Comparison of ENCODE assay signal across 34 cellular contexts in the genomic region with DNA sequence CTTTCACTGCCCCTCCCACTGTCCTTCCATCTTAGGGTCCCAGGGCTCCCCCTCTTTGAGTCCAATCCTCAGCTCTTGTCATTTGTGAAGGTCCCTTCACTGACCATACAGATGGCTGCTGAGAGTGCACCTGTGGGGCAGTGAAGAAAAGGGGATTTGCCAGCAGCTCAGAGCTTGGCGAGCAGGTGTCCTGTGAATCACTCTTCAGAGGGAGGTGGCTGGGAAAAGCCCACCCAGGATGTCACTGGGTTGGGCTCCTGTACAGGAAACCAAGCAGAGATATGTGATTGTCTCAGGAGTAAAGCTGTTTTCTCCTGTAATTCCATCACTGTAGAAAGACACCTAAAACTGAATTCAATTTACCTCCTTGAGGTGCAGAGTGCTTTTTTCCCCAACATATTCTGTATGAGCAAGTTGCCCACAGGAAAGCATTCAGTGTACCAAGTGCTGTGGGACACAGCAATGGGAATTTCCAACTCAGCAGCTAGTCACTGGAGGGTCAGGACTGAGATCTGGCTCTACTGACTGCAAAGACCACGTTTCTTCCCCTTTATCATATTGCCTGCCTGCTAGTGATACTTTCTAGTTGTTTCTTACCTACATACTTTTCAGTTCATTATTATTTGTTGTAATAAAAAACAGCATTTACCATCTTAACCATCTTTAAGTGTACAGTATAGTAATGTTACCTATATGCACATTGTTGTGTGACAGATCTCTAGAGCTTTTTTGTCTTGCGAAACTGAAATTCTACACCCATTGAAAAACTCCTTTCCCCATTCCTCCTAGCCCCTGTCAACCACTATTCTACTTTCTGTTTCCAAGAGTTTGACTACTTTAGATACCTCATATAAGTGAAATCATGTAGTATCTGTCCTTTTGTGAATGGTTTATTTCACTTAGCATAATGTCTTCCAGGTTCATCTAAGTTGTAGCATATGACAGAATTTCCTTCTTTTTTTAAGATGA.
DNase-seq lines count a peak whose midpoint lies in the region; ATAC-seq, FAIRE-seq and TF ChIP-seq lines count a peak whose summit lies in the region.
"Had no signal": no experiment of that assay in that cellular context is flagged by ENCODE, and none has a peak within 500 bp of the region (broad histone marks: within the 10 kb centered on the region; RNA-seq: fewer than 3 reads in every experiment).

No MANE protein-coding gene starts in this region.

- intact Hi-C loops in heart left ventricle (cut with DNase I) (no loop called here), posterior vena cava (cut with DNase I) (no loop called here)

- peaks cover 0 to 7% (median 0%) of the 10 kb centered on the region in 12 donors for H3K4me1 ChIP-seq in heart left ventricle
- H3K4me1 ChIP-seq: Peyer's patch had no signal

- no peak overlapping the region for H3K27ac Mint-ChIP-seq in osteocyte (ENCODE audit: unreplicated experiment)
- H3K27ac Mint-ChIP-seq: activated T-helper 2 cell treated with anti-CD3 and anti-CD28 coated beads, Interferon-gamma antibody, Interleukin-2, Interleukin-4, amounts not matched to agents 10 μg/mL and 5 μg/mL and 100 μg/mL, durations not matched to agents 14 hours and 24 hours and 36 hours; mesothelial cell of epicardium had no signal

- no peak for TF ChIP-seq EP300 in Ishikawa (IDR thresholded peaks at IDR 0.05; ENCODE audit: borderline replicate concordance)

- H3K27me3 ChIP-seq in heart left ventricle, result no peaks in the 10 kb centered on the region
- H3K27me3 ChIP-seq: brain microvascular endothelial cell, Peyer's patch, right atrium auricular region, SJCRH30, upper lobe of left lung had no signal

- no peaks in the 10 kb centered on the region for H3K36me3 Mint-ChIP-seq in osteocyte (ENCODE audit: unreplicated experiment)
- H3K36me3 Mint-ChIP-seq: mesothelial cell of epicardium had no signal

- no peak overlapping the region for H3K4me3 ChIP-seq in heart left ventricle
- H3K4me3 ChIP-seq: dorsolateral prefrontal cortex, Peyer's patch, right atrium auricular region, SJCRH30, upper lobe of left lung had no signal

- FAIRE-seq in H54 (lab: Jason Lieb, UNC), result no peak
- FAIRE-seq: endometrium, frontal cortex, small intestine had no signal

- TF ChIP-seq POLR2A in heart left ventricle (IDR thresholded peaks at IDR 0.05), result no peak
- no peak for TF ChIP-seq POLR2A in H54 (IDR thresholded peaks at IDR 0.05; ENCODE audit: low read depth, low read length)

- peaks cover 8% of the 10 kb centered on the region for H3K4me1 Mint-ChIP-seq in osteocyte (ENCODE audit: unreplicated experiment)

- TF ChIP-seq CTCF in osteocyte (IDR thresholded peaks at IDR 0.05), result no peak
- no peak for TF ChIP-seq CTCF in heart left ventricle (IDR thresholded peaks at IDR 0.05)

- H3K4me3 Mint-ChIP-seq in osteocyte (ENCODE audit: unreplicated experiment), result no peak overlapping the region
- H3K4me3 Mint-ChIP-seq: mesothelial cell of epicardium had no signal

- H3K9me3 ChIP-seq in heart left ventricle, result no peaks in the 10 kb centered on the region
- H3K9me3 ChIP-seq: Peyer's patch, right atrium auricular region, SJCRH30, upper lobe of left lung had no signal

- peaks cover 31% of the 10 kb centered on the region for H3K27me3 Mint-ChIP-seq in osteocyte (ENCODE audit: unreplicated experiment)

- no peaks in the 10 kb centered on the region for H3K36me3 ChIP-seq in heart left ventricle
- H3K36me3 ChIP-seq: brain microvascular endothelial cell, Peyer's patch, right atrium auricular region, SJCRH30, upper lobe of left lung had no signal

- peak; percentile 55 for ATAC-seq in GM18868 (IDR thresholded peaks at IDR 0.05; ENCODE audit: unreplicated experiment)
- peak; percentile 49 for ATAC-seq in HG02623 (IDR thresholded peaks at IDR 0.05; ENCODE audit: unreplicated experiment)
- no peak for ATAC-seq in heart left ventricle

- no peak for TF ChIP-seq RAD21 in Ishikawa (IDR thresholded peaks at IDR 0.05; ENCODE audit: low read depth)

- WGBS in heart left ventricle, 4 donors, result 68 to 82% (median 75%) methylated on average over 3 of the region's 3 CpGs

- no peaks in the 10 kb centered on the region for H3K9me3 Mint-ChIP-seq in osteocyte (ENCODE audit: unreplicated experiment)
- H3K9me3 Mint-ChIP-seq: activated T-helper 2 cell treated with anti-CD3 and anti-CD28 coated beads, Interferon-gamma antibody, Interleukin-2, Interleukin-4, amounts not matched to agents 10 μg/mL and 5 μg/mL and 100 μg/mL, durations not matched to agents 14 hours and 24 hours and 36 hours had no signal

- DNase-seq in osteocyte (ENCODE audit: extremely low spot score, unreplicated experiment), result peak; percentile 7
- no peak for DNase-seq in heart left ventricle
- DNase-seq in H54 (ENCODE audit: insufficient read length, low spot score), result no peak
- DNase-seq in posterior vena cava (ENCODE audit: low spot score), result no peak
- DNase-seq: activated CD4-positive, alpha-beta T cell treated with anti-CD3 and anti-CD28 coated beads for 48 hours; activated naive CD4-positive, alpha-beta T cell treated with anti-CD3 and anti-CD28 coated beads, Interleukin-2, amount 50 U/mL, for 16 hours; amygdala; brain microvascular endothelial cell; COR-L47; DMS53; dorsolateral prefrontal cortex; GOT3; KBM-7; kidney glomerular epithelial cell; NCI-H1436; NCI-H2081 treated with DMSO at 0.1 percent for 48 hours; NCI-H226; NCI-H69; Peyer's patch; SJCRH30; small intestine; stimulated activated naive CD4-positive, alpha-beta T cell; T-helper 9 cell; upper lobe of left lung had no signal

- no peak overlapping the region for H3K27ac ChIP-seq in heart left ventricle
- H3K27ac ChIP-seq: brain microvascular endothelial cell, C4-2B, dorsolateral prefrontal cortex, Peyer's patch, right atrium auricular region, SJCRH30, upper lobe of left lung, VCaP had no signal

TF ChIP-seq in Ishikawa, 13 proteins besides CTCF, POLR2A, EP300 and RAD21:
- TF ChIP-seq YY1 (IDR thresholded peaks at IDR 0.05; ENCODE audit: low read depth) (no peak), CEBPB (IDR thresholded peaks at IDR 0.05) (peak; percentile 86)

Comparison
In these comparisons a context has a peak if more than half of its experiments do, and no peak if none do; other contexts are left out.
1. ATAC-seq: peak in GM18868 (single experiment) and HG02623 (single experiment); none in heart left ventricle (0 of 4).